In the genomic region with DNA sequence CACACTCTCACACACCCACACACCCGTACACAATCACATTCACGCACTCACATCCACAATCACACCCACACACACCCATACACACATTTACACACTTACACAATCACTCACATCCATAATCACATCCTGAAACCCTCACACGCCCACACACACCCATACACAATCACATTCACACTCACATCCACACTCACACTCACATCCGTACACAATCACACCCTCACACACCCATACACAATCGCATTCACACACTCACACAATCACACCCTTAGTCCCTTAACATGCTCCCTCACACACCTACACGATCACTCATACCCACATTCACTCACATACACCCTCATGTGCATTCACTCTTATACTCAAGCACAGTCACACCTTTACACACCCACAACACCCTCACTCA, we compare ENCODE assay signal across 2 cellular contexts.
A peak's percentile ranks its signal among the peaks of the same experiment; 100 is the strongest.
TF ChIP-seq lines count a peak whose summit lies in the region.

No MANE protein-coding gene starts in this region.

TF ChIP-seq in HepG2, 621 proteins besides CTCF, POLR2A, EP300 and RAD21:
- TF ChIP-seq ATM (IDR thresholded peaks at IDR 0.05; ENCODE audit: borderline replicate concordance) (peak; percentile 18; the same call in 1 of the 2 replicates), DNMT1 (CRISPR knock-in tag; IDR thresholded peaks at IDR 0.05) (no peak), ZSCAN31 (CRISPR knock-in tag; IDR thresholded peaks at IDR 0.05; ENCODE audit: low read depth) (no peak), CCAR2 (optimal IDR thresholded peaks at IDR 0.05; ENCODE audit: low read depth, low read length) (no peak), PHB2 (IDR thresholded peaks at IDR 0.05; ENCODE audit: partially characterized antibody) (peak; percentile 71), ZFP36L1 (CRISPR knock-in tag; IDR thresholded peaks at IDR 0.05) (no peak), AHR (CRISPR knock-in tag; IDR thresholded peaks at IDR 0.05) (no peak), FOXK2 (IDR thresholded peaks at IDR 0.05) (0 out of 2 replicates have a peak, but pooled peaks have one; percentile 25), IKZF1 (IDR thresholded peaks at IDR 0.05) (0 out of 2 replicates have a peak, but pooled peaks have one; percentile 21), NR2F1 (CRISPR knock-in tag; IDR thresholded peaks at IDR 0.05) (no peak), ZNF230 (CRISPR knock-in tag; IDR thresholded peaks at IDR 0.05) (no peak), RFX5 (IDR thresholded peaks at IDR 0.05; ENCODE audit: low read depth, low read length) (no peak), NBN (conservative IDR thresholded peaks at IDR 0.05) (0 out of 2 replicates have a peak, but pooled peaks have one; percentile 68), ATF7 (IDR thresholded peaks at IDR 0.05) (no peak), ATF7 (CRISPR knock-in tag; IDR thresholded peaks at IDR 0.05) (no peak)
- TF ChIP-seq, protein P1, sequence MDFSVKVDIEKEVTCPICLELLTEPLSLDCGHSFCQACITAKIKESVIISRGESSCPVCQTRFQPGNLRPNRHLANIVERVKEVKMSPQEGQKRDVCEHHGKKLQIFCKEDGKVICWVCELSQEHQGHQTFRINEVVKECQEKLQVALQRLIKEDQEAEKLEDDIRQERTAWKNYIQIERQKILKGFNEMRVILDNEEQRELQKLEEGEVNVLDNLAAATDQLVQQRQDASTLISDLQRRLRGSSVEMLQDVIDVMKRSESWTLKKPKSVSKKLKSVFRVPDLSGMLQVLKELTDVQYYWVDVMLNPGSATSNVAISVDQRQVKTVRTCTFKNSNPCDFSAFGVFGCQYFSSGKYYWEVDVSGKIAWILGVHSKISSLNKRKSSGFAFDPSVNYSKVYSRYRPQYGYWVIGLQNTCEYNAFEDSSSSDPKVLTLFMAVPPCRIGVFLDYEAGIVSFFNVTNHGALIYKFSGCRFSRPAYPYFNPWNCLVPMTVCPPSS (IDR thresholded peaks at IDR 0.05): peak; percentile 75; the same call in 1 of the 2 replicates
- TF ChIP-seq, protein P2, sequence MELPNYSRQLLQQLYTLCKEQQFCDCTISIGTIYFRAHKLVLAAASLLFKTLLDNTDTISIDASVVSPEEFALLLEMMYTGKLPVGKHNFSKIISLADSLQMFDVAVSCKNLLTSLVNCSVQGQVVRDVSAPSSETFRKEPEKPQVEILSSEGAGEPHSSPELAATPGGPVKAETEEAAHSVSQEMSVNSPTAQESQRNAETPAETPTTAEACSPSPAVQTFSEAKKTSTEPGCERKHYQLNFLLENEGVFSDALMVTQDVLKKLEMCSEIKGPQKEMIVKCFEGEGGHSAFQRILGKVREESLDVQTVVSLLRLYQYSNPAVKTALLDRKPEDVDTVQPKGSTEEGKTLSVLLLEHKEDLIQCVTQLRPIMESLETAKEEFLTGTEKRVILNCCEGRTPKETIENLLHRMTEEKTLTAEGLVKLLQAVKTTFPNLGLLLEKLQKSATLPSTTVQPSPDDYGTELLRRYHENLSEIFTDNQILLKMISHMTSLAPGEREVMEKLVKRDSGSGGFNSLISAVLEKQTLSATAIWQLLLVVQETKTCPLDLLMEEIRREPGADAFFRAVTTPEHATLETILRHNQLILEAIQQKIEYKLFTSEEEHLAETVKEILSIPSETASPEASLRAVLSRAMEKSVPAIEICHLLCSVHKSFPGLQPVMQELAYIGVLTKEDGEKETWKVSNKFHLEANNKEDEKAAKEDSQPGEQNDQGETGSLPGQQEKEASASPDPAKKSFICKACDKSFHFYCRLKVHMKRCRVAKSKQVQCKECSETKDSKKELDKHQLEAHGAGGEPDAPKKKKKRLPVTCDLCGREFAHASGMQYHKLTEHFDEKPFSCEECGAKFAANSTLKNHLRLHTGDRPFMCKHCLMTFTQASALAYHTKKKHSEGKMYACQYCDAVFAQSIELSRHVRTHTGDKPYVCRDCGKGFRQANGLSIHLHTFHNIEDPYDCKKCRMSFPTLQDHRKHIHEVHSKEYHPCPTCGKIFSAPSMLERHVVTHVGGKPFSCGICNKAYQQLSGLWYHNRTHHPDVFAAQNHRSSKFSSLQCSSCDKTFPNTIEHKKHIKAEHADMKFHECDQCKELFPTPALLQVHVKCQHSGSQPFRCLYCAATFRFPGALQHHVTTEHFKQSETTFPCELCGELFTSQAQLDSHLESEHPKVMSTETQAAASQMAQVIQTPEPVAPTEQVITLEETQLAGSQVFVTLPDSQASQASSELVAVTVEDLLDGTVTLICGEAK (IDR thresholded peaks at IDR 0.05): 0 out of 2 replicates have a peak, but pooled peaks have one; percentile 17
- TF ChIP-seq, protein P2 (CRISPR knock-in tag; IDR thresholded peaks at IDR 0.05): no peak

TF ChIP-seq in K562, 482 proteins besides CTCF, POLR2A, EP300 and RAD21 (continues in another document):
- TF ChIP-seq, protein P3, sequence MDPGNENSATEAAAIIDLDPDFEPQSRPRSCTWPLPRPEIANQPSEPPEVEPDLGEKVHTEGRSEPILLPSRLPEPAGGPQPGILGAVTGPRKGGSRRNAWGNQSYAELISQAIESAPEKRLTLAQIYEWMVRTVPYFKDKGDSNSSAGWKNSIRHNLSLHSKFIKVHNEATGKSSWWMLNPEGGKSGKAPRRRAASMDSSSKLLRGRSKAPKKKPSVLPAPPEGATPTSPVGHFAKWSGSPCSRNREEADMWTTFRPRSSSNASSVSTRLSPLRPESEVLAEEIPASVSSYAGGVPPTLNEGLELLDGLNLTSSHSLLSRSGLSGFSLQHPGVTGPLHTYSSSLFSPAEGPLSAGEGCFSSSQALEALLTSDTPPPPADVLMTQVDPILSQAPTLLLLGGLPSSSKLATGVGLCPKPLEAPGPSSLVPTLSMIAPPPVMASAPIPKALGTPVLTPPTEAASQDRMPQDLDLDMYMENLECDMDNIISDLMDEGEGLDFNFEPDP (CRISPR knock-in tag; IDR thresholded peaks at IDR 0.05): no peak
- TF ChIP-seq NCOA4 (IDR thresholded peaks at IDR 0.05; ENCODE audit: partially characterized antibody) (peak; percentile 55), OTX1 (CRISPR knock-in tag; IDR thresholded peaks at IDR 0.05) (0 out of 2 replicates have a peak, but pooled peaks have one; percentile 28), EGR1 (conservative IDR thresholded peaks at IDR 0.05) (peak; percentile 38), CHD4 (IDR thresholded peaks at IDR 0.05; ENCODE audit: insufficient read depth, insufficient replicate concordance, low read depth, low read length, poor library complexity, severe bottlenecking) (no peak), CREBBP (IDR thresholded peaks at IDR 0.05; ENCODE audit: low read depth, low read length) (no peak), IRF2 (CRISPR knock-in tag; IDR thresholded peaks at IDR 0.05) (peak; percentile 16; the same call in 1 of the 2 replicates), MEF2D (tag; conservative IDR thresholded peaks at IDR 0.05; ENCODE audit: low read depth) (peak; percentile 31; the same call in 1 of the 2 replicates), TOE1 (IDR thresholded peaks at IDR 0.05; ENCODE audit: borderline replicate concordance) (0 out of 2 replicates have a peak, but pooled peaks have one; percentile 32), TOE1 (CRISPR knock-in tag; IDR thresholded peaks at IDR 0.05; ENCODE audit: borderline replicate concordance, low read depth) (no peak), ELF4 (CRISPR knock-in tag; IDR thresholded peaks at IDR 0.05) (peak; percentile 40; the same call in 1 of the 2 replicates), HNRNPK (IDR thresholded peaks at IDR 0.05; ENCODE audit: low read depth, low read length, poor library complexity, severe bottlenecking) (no peak)
- TF ChIP-seq, protein P4, sequence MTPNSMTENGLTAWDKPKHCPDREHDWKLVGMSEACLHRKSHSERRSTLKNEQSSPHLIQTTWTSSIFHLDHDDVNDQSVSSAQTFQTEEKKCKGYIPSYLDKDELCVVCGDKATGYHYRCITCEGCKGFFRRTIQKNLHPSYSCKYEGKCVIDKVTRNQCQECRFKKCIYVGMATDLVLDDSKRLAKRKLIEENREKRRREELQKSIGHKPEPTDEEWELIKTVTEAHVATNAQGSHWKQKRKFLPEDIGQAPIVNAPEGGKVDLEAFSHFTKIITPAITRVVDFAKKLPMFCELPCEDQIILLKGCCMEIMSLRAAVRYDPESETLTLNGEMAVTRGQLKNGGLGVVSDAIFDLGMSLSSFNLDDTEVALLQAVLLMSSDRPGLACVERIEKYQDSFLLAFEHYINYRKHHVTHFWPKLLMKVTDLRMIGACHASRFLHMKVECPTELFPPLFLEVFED (CRISPR knock-in tag; conservative IDR thresholded peaks at IDR 0.05): peak; percentile 58
- TF ChIP-seq, protein P5, sequence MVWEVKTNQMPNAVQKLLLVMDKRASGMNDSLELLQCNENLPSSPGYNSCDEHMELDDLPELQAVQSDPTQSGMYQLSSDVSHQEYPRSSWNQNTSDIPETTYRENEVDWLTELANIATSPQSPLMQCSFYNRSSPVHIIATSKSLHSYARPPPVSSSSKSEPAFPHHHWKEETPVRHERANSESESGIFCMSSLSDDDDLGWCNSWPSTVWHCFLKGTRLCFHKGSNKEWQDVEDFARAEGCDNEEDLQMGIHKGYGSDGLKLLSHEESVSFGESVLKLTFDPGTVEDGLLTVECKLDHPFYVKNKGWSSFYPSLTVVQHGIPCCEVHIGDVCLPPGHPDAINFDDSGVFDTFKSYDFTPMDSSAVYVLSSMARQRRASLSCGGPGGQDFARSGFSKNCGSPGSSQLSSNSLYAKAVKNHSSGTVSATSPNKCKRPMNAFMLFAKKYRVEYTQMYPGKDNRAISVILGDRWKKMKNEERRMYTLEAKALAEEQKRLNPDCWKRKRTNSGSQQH (CRISPR knock-in tag; IDR thresholded peaks at IDR 0.05): no peak
- TF ChIP-seq, protein P6, sequence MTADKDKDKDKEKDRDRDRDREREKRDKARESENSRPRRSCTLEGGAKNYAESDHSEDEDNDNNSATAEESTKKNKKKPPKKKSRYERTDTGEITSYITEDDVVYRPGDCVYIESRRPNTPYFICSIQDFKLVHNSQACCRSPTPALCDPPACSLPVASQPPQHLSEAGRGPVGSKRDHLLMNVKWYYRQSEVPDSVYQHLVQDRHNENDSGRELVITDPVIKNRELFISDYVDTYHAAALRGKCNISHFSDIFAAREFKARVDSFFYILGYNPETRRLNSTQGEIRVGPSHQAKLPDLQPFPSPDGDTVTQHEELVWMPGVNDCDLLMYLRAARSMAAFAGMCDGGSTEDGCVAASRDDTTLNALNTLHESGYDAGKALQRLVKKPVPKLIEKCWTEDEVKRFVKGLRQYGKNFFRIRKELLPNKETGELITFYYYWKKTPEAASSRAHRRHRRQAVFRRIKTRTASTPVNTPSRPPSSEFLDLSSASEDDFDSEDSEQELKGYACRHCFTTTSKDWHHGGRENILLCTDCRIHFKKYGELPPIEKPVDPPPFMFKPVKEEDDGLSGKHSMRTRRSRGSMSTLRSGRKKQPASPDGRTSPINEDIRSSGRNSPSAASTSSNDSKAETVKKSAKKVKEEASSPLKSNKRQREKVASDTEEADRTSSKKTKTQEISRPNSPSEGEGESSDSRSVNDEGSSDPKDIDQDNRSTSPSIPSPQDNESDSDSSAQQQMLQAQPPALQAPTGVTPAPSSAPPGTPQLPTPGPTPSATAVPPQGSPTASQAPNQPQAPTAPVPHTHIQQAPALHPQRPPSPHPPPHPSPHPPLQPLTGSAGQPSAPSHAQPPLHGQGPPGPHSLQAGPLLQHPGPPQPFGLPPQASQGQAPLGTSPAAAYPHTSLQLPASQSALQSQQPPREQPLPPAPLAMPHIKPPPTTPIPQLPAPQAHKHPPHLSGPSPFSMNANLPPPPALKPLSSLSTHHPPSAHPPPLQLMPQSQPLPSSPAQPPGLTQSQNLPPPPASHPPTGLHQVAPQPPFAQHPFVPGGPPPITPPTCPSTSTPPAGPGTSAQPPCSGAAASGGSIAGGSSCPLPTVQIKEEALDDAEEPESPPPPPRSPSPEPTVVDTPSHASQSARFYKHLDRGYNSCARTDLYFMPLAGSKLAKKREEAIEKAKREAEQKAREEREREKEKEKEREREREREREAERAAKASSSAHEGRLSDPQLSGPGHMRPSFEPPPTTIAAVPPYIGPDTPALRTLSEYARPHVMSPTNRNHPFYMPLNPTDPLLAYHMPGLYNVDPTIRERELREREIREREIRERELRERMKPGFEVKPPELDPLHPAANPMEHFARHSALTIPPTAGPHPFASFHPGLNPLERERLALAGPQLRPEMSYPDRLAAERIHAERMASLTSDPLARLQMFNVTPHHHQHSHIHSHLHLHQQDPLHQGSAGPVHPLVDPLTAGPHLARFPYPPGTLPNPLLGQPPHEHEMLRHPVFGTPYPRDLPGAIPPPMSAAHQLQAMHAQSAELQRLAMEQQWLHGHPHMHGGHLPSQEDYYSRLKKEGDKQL (CRISPR knock-in tag; IDR thresholded peaks at IDR 0.05; ENCODE audit: borderline replicate concordance): no peak
